ENCODE assay signal across 17 cellular contexts in the genomic region with DNA sequence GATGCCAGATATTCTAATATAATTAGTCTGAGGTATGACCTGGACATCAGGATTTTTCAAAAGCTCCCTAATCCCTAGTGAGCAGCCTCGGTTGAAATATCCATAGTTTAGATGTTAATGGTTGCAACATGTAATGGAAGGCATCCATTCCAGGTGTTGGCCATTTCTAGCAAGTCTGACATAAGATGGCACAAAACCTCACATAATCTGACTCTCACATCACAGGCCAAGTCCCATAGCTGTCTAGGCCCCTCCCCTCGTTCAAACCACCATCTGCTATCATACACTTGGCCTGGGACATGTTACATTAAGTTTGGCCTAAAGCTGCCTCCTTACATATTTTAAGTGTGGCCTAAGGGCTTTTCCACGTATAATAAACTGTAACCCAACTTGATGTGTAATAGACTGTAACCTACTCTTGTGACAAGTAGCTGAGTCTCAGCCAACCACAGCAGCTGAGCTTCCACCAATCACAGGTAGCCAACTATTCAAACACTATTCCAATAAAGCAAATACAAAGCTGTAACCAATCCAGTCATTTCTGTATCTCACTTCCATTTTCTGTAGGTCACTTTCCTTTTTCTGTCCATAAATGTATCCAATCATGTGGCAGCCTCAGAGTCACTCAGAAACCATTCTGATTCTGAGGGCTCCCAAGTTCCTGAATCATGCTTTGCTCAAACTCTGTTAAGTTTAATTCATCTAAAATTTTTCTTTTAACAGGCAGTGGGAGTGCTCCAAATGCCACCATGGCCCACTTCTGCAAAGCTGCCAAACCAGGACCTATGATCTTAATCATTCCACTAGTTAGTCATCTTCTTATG. TPM values are rescaled to one million over a fixed set of nuclear protein-coding genes. Genes with fewer than 3 reads are reported as not detected.
DNase-seq lines count a peak whose midpoint lies in the region; ATAC-seq and TF ChIP-seq lines count a peak whose summit lies in the region.
"Had no signal": no experiment of that assay in that cellular context is flagged by ENCODE, and none has a peak within 500 bp of the region (broad histone marks: within the 10 kb centered on the region; RNA-seq: fewer than 3 reads in every experiment).

No MANE protein-coding gene starts in this region.

- H3K9me3 Mint-ChIP-seq in activated T-cell treated with anti-CD3 and anti-CD28 coated beads, Interleukin-2, amount 50 U/mL, for 24 hours: no peaks in the 10 kb centered on the region
- H3K9me3 Mint-ChIP-seq in activated B cell treated with CpG ODN at 0.5 μM for 24 hours: no peaks in the 10 kb centered on the region
- H3K9me3 Mint-ChIP-seq in stimulated activated memory B cell treated with anti-CD40 and anti-IgM and Interleukin-4, amounts not matched to agents 10 μg/mL and 1 μg/mL and 100 μg/mL, for 72 hours: no peaks in the 10 kb centered on the region
- H3K9me3 Mint-ChIP-seq: central memory CD8-positive, alpha-beta T cell; natural killer cell treated with Interleukin-12 subunit alpha and Interleukin-12 subunit beta and Interleukin-15 and Interleukin-18, amount 100 ng/mL, for 72 hours had no signal

- no peak overlapping the region for H3K4me3 Mint-ChIP-seq in activated T-cell treated with anti-CD3 and anti-CD28 coated beads, Interleukin-2, amount 50 U/mL, for 24 hours
- H3K4me3 Mint-ChIP-seq in activated B cell treated with CpG ODN at 0.5 μM for 24 hours: no peak overlapping the region
- no peak overlapping the region for H3K4me3 Mint-ChIP-seq in stimulated activated memory B cell treated with anti-CD40 and anti-IgM and Interleukin-4, amounts not matched to agents 10 μg/mL and 1 μg/mL and 100 μg/mL, for 72 hours
- H3K4me3 Mint-ChIP-seq: activated naive CD8-positive, alpha-beta T cell; central memory CD8-positive, alpha-beta T cell; natural killer cell treated with Interleukin-12 subunit alpha and Interleukin-12 subunit beta and Interleukin-15 and Interleukin-18, amount 100 ng/mL, for 72 hours had no signal

- peaks cover 5% of the 10 kb centered on the region for H3K4me1 Mint-ChIP-seq in activated T-cell treated with anti-CD3 and anti-CD28 coated beads, Interleukin-2, amount 50 U/mL, for 24 hours (ENCODE audit: low read depth)
- H3K4me1 Mint-ChIP-seq in activated B cell treated with CpG ODN at 0.5 μM for 24 hours: no peaks in the 10 kb centered on the region
- peaks cover 27% of the 10 kb centered on the region for H3K4me1 Mint-ChIP-seq in stimulated activated memory B cell treated with anti-CD40 and anti-IgM and Interleukin-4, amounts not matched to agents 10 μg/mL and 1 μg/mL and 100 μg/mL, for 72 hours
- H3K4me1 Mint-ChIP-seq: central memory CD8-positive, alpha-beta T cell had no signal

- intact Hi-C loops in activated B cell treated with CpG ODN at 0.5 μM for 24 hours (cut with micrococcal nuclease): no loop called here

- CTCF ChIA-PET in activated B cell treated with CpG ODN at 0.5 μM for 24 hours (lab: Charles Lee): interaction anchor here (1.0 kb wide), 1 partner anchor 60 kb away, joined by 3 read pairs; the partner anchor contains the start of gene ADD2

- TF ChIP-seq CTCF in activated B cell treated with CpG ODN at 0.5 μM for 24 hours (IDR thresholded peaks at IDR 0.05): no peak

- H3K36me3 Mint-ChIP-seq in activated T-cell treated with anti-CD3 and anti-CD28 coated beads, Interleukin-2, amount 50 U/mL, for 24 hours (ENCODE audit: low read depth): peaks cover 5% of the 10 kb centered on the region
- H3K36me3 Mint-ChIP-seq in activated B cell treated with CpG ODN at 0.5 μM for 24 hours (ENCODE audit: low read depth): peaks cover 47% of the 10 kb centered on the region
- H3K36me3 Mint-ChIP-seq in stimulated activated memory B cell treated with anti-CD40 and anti-IgM and Interleukin-4, amounts not matched to agents 10 μg/mL and 1 μg/mL and 100 μg/mL, for 72 hours: peaks cover 32% of the 10 kb centered on the region
- H3K36me3 Mint-ChIP-seq: natural killer cell treated with Interleukin-12 subunit alpha and Interleukin-12 subunit beta and Interleukin-15 and Interleukin-18, amount 100 ng/mL, for 72 hours had no signal

- peak overlapping the region; percentile 29 for H3K27ac Mint-ChIP-seq in activated T-cell treated with anti-CD3 and anti-CD28 coated beads, Interleukin-2, amount 50 U/mL, for 24 hours
- no peak overlapping the region for H3K27ac Mint-ChIP-seq in activated B cell treated with CpG ODN at 0.5 μM for 24 hours
- peak overlapping the region; percentile 76 for H3K27ac Mint-ChIP-seq in stimulated activated memory B cell treated with anti-CD40 and anti-IgM and Interleukin-4, amounts not matched to agents 10 μg/mL and 1 μg/mL and 100 μg/mL, for 72 hours
- H3K27ac Mint-ChIP-seq: activated naive CD8-positive, alpha-beta T cell; natural killer cell treated with Interleukin-12 subunit alpha and Interleukin-12 subunit beta and Interleukin-15 and Interleukin-18, amount 100 ng/mL, for 72 hours had no signal

- no peaks in the 10 kb centered on the region for H3K27me3 Mint-ChIP-seq in activated T-cell treated with anti-CD3 and anti-CD28 coated beads, Interleukin-2, amount 50 U/mL, for 24 hours
- no peaks in the 10 kb centered on the region for H3K27me3 Mint-ChIP-seq in activated B cell treated with CpG ODN at 0.5 μM for 24 hours
- H3K27me3 Mint-ChIP-seq in stimulated activated memory B cell treated with anti-CD40 and anti-IgM and Interleukin-4, amounts not matched to agents 10 μg/mL and 1 μg/mL and 100 μg/mL, for 72 hours: no peaks in the 10 kb centered on the region
- H3K27me3 Mint-ChIP-seq: activated naive CD8-positive, alpha-beta T cell had no signal

- POLR2A ChIA-PET in activated B cell treated with CpG ODN at 0.5 μM for 24 hours (lab: Charles Lee): no interaction called here

- no peak for DNase-seq in activated T-cell treated with anti-CD3 and anti-CD28 coated beads, Interleukin-2, amount 50 U/mL, for 24 hours
- DNase-seq in activated T-cell treated with anti-CD3 and anti-CD28 coated beads, Interleukin-2, amount 50 U/mL, for 48 hours: no peak
- no peak for DNase-seq in activated B cell treated with CpG ODN at 0.5 μM for 24 hours
- DNase-seq in GF-D8 (lab: John Stamatoyannopoulos, UW): no peak
- DNase-seq: activated CD8-positive, alpha-beta memory T cell treated with anti-CD3 and anti-CD28 coated beads for 24 hours; gastrocnemius medialis; MM.1S; NCI-H2081; psoas muscle had no signal

- ATAC-seq in HG02852 (IDR thresholded peaks at IDR 0.05; ENCODE audit: unreplicated experiment): peak; percentile 67
- peak; percentile 18 for ATAC-seq in activated B cell treated with CpG ODN at 0.5 μM for 24 hours (ENCODE audit: low read depth)
- ATAC-seq in stimulated activated memory B cell treated with anti-CD40 and anti-IgM and Interleukin-4, amounts not matched to agents 10 μg/mL and 1 μg/mL and 100 μg/mL, for 72 hours: peak; percentile 88
- no peak for ATAC-seq in HG02884 (IDR thresholded peaks at IDR 0.05; ENCODE audit: unreplicated experiment)
- no peak for ATAC-seq in GM18909 (IDR thresholded peaks at IDR 0.05; ENCODE audit: poor library complexity, unreplicated experiment)
- ATAC-seq: gastrocnemius medialis; natural killer cell treated with Interleukin-12 subunit alpha and Interleukin-12 subunit beta and Interleukin-15 and Interleukin-18, amount 100 ng/mL, for 72 hours; psoas muscle had no signal

RNA-seq across cellular contexts. Expression of gene ADD2, which starts 59.4 kb away (rescaled TPM):
- total RNA-seq in activated B cell treated with CpG ODN at 0.5 μM for 24 hours: 12.5 and 15.4 TPM in 2 replicates
- total RNA-seq: SJSA1 had no signal

Comparison
In these comparisons a context has a peak if more than half of its experiments do, and no peak if none do; other contexts are left out.
1. ATAC-seq: peak in HG02852 (single experiment), activated B cell treated with CpG ODN at 0.5 μM for 24 hours (single experiment) and stimulated activated memory B cell treated with anti-CD40 and anti-IgM and Interleukin-4, amounts not matched to agents 10 μg/mL and 1 μg/mL and 100 μg/mL, for 72 hours (single experiment); none in HG02884 (single experiment) and GM18909 (single experiment).